In genomic region chr9:130888146-130888885, GRCh38 we compare ENCODE assay signal across 24 cellular contexts. TPM values are rescaled to one million over a fixed set of nuclear protein-coding genes. Genes with fewer than 3 reads are reported as not detected.
DNase-seq lines count a peak whose midpoint lies in the region; ATAC-seq, FAIRE-seq and TF ChIP-seq lines count a peak whose summit lies in the region.
"Had no signal": no experiment of that assay in that cellular context is flagged by ENCODE, and none has a peak within 500 bp of the region (broad histone marks: within the 10 kb centered on the region; RNA-seq: fewer than 3 reads in every experiment).

No MANE protein-coding gene starts in this region.

- 0 out of 2 replicates have a peak overlapping the region, but pooled peaks have one; percentile 32 for H2BK5ac ChIP-seq in H1 (ENCODE audit: low read depth, low read length)

- intact Hi-C loops in HepG2 (cut with micrococcal nuclease; ENCODE audit: unreplicated experiment), result no loop called here
- intact Hi-C loops in right lobe of liver (cut with DNase I), result no loop called here

- no peak overlapping the region for H4K91ac ChIP-seq in H1 (replicated peaks; ENCODE audit: insufficient read length, low read length)

- H3K9me3 Mint-ChIP-seq in nephron progenitor cell, result no peaks in the 10 kb centered on the region
- H3K9me3 Mint-ChIP-seq: CD14-positive monocyte; CD8-positive, alpha-beta T cell; IgD-negative memory B cell had no signal

- TF ChIP-seq EP300 in HepG2 (IDR thresholded peaks at IDR 0.05; ENCODE audit: low read depth in 2 of 2, low read length in 2 of 2), result no peak
- TF ChIP-seq EP300 in HepG2 (CRISPR knock-in tag; IDR thresholded peaks at IDR 0.05; ENCODE audit: borderline replicate concordance), result no peak
- no peak for TF ChIP-seq EP300 in H1 (IDR thresholded peaks at IDR 0.05; ENCODE audit: borderline replicate concordance in 1 of 2, low read depth in 2 of 2, low read length in 2 of 2)

- H3K4me3 Mint-ChIP-seq in nephron progenitor cell, result no peak overlapping the region
- H3K4me3 Mint-ChIP-seq: CD14-positive monocyte; CD8-positive, alpha-beta T cell had no signal

- no peak overlapping the region for H3K23ac ChIP-seq in H1 (ENCODE audit: insufficient read length)

- no peak overlapping the region for H2BK15ac ChIP-seq in H1 (ENCODE audit: low read length)

- H3K9ac ChIP-seq in HepG2 (ENCODE audit: insufficient read depth, low read depth, low read length) (no peak overlapping the region), H1 (replicated peaks in 1 of 4; ENCODE audit: extremely low read depth in 1 of 4, low read depth in 3 of 4, low read length in 3 of 4) (no peak overlapping the region)

- peaks cover 2% of the 10 kb centered on the region for H3K27me3 Mint-ChIP-seq in nephron progenitor cell (ENCODE audit: low read depth, poor library complexity)
- H3K27me3 Mint-ChIP-seq: IgD-negative memory B cell had no signal

- no peak overlapping the region for H3K4ac ChIP-seq in H1 (replicated peaks; ENCODE audit: insufficient read length, low read depth, low read length)

- H3K27ac Mint-ChIP-seq in nephron progenitor cell, result peak overlapping the region; percentile 92
- H3K27ac Mint-ChIP-seq: CD8-positive, alpha-beta T cell; IgD-negative memory B cell had no signal

- H2BK120ac ChIP-seq in H1 (replicated peaks; ENCODE audit: low read depth, low read length), result no peak overlapping the region

- no peak overlapping the region for H3K27ac ChIP-seq in HepG2 (ENCODE audit: extremely low read length, insufficient read depth, low read length)
- no peak overlapping the region for H3K27ac ChIP-seq in right lobe of liver
- H3K27ac ChIP-seq in H1 (ENCODE audit: low read depth, low read length), result no peak overlapping the region
- H3K27ac ChIP-seq: A549, HL-60 had no signal

- H3K18ac ChIP-seq in H1 (ENCODE audit: extremely low read depth, low read length), result no peak overlapping the region

- WGBS in HepG2 (ENCODE audit: low lambda C conversion rate), result 96% methylated on average over 4 of the region's 22 CpGs
- WGBS in right lobe of liver (ENCODE audit: insufficient coverage, low coverage, low lambda C conversion rate, missing lambda C conversion rate), result 68% methylated on average over 3 of the region's 22 CpGs
- 94% methylated on average over 22 of the region's 22 CpGs; no CpG with 5 or more reads in 1 of the 2 experiments for WGBS in H1 (ENCODE audit: extremely low coverage in 1 of 2, insufficient coverage in 1 of 2, insufficient read length in 1 of 2, insufficient replicate concordance in 2 of 2, low coverage in 1 of 2, low lambda C conversion rate in 2 of 2, missing lambda C conversion rate in 1 of 2), 2 experiments

- H4K5ac ChIP-seq in H1 (ENCODE audit: insufficient read length, low read depth, low read length), result no peak overlapping the region

- no peak overlapping the region for H2BK12ac ChIP-seq in H1 (ENCODE audit: low read depth, low read length)

- H3K9me3 ChIP-seq in HepG2 (ENCODE audit: low read length), result no peaks in the 10 kb centered on the region
- no peaks in the 10 kb centered on the region for H3K9me3 ChIP-seq in right lobe of liver
- no peaks in the 10 kb centered on the region for H3K9me3 ChIP-seq in H1 (ENCODE audit: insufficient read depth in 2 of 2, low read depth in 1 of 2, low read length in 1 of 2)
- no peaks in the 10 kb centered on the region for H3K9me3 ChIP-seq in BE2C
- H3K9me3 ChIP-seq: A549 had no signal

- no peak overlapping the region for H3K56ac ChIP-seq in H1 (replicated peaks; ENCODE audit: insufficient read length, low read depth, low read length)

- POLR2A ChIA-PET in HepG2 (lab: Yijun Ruan, JAX), result no interaction called here
- POLR2A ChIA-PET in H1 (lab: Charles Lee; ENCODE audit: partially characterized antibody), result no interaction called here

- no peak overlapping the region for H4K8ac ChIP-seq in H1 (ENCODE audit: extremely low read depth, insufficient read depth, low read length)

- ATAC-seq in HepG2 (no peak; the same call in 2 of the 3 replicates), right lobe of liver (no peak), GM18505 (IDR thresholded peaks at IDR 0.05; ENCODE audit: unreplicated experiment) (no peak)
- ATAC-seq: A549; CD8-positive, alpha-beta T cell; HCT116 had no signal

- no peaks in the 10 kb centered on the region for H3K79me2 ChIP-seq in HepG2 (ENCODE audit: insufficient read depth, low read length)
- no peaks in the 10 kb centered on the region for H3K79me2 ChIP-seq in H1 (ENCODE audit: control insufficient read depth in 1 of 2, insufficient read depth in 2 of 2, low read length in 2 of 2)

- no peak overlapping the region for H2BK20ac ChIP-seq in H1 (ENCODE audit: low read length)

- H3K14ac ChIP-seq in H1 (ENCODE audit: insufficient read length), result no peak overlapping the region

- TF ChIP-seq RAD21 in HepG2 (CRISPR knock-in tag; IDR thresholded peaks at IDR 0.05), result no peak
- TF ChIP-seq RAD21 in H1 (IDR thresholded peaks at IDR 0.05 in 1 of 2, conservative IDR thresholded peaks at IDR 0.05 in 1 of 2; ENCODE audit: low read depth in 2 of 2, low read length in 2 of 2), result no peak

- no peaks in the 10 kb centered on the region for H3K79me1 ChIP-seq in H1 (ENCODE audit: low read depth, low read length)

- H4K20me1 ChIP-seq in HepG2 (ENCODE audit: insufficient read depth, low read length) (0 out of 2 replicates have a peak, but pooled peaks cover 3% of the 10 kb centered on the region), H1 (replicated peaks in 1 of 2; ENCODE audit: control insufficient read depth in 1 of 2, insufficient read depth in 2 of 2, low read length in 2 of 2) (peaks cover 4 to 9% of the 10 kb centered on the region in 2 experiments)

- in situ Hi-C loops in HepG2 (cut with HindIII; ENCODE audit: extremely low pct_ligation_motif_present, low pct_unique_long_range_greater_than_20kb), result no loop called here

- H3K23me2 ChIP-seq in H1 (ENCODE audit: low read depth, low read length), result no peaks in the 10 kb centered on the region

- H3K36me3 Mint-ChIP-seq in nephron progenitor cell (ENCODE audit: low read depth), result peaks cover 46% of the 10 kb centered on the region

- no TSS peak for BruUV-seq in HepG2 (replicated peaks; lab: Mats Ljungman, UMichigan)

- TF ChIP-seq CTCF in HepG2 (CRISPR knock-in tag; IDR thresholded peaks at IDR 0.05) (no peak), right lobe of liver (IDR thresholded peaks at IDR 0.05) (no peak), H1 (IDR thresholded peaks at IDR 0.05; ENCODE audit: control extremely low read depth in 1 of 3, insufficient read depth in 1 of 3, low read depth in 1 of 3, low read length in 3 of 3) (no peak), nephron progenitor cell (IDR thresholded peaks at IDR 0.05) (no peak), BE2C (IDR thresholded peaks at IDR 0.05; ENCODE audit: low read depth, low read length) (no peak)

- H2AFZ ChIP-seq in HepG2 (ENCODE audit: low read length), result no peak overlapping the region
- H2AFZ ChIP-seq in H1 (ENCODE audit: low read length), result no peak overlapping the region

- no peak overlapping the region for H3K4me3 ChIP-seq in HepG2 (replicated peaks in 1 of 3; ENCODE audit: insufficient read depth in 1 of 3, low read depth in 2 of 3, low read length in 3 of 3)
- H3K4me3 ChIP-seq in right lobe of liver, result no peak overlapping the region
- H3K4me3 ChIP-seq in H1 (ENCODE audit: extremely low read depth in 1 of 4, insufficient read depth in 2 of 4, low read depth in 3 of 4, low read length in 4 of 4), result no peak overlapping the region
- H3K4me3 ChIP-seq in BE2C (ENCODE audit: low read depth, low read length), result no peak overlapping the region
- H3K4me3 ChIP-seq: A549 had no signal

- H2AK5ac ChIP-seq in H1 (ENCODE audit: low read depth, low read length), result no peak overlapping the region

- H3K4me1 Mint-ChIP-seq in nephron progenitor cell, result peaks cover 27% of the 10 kb centered on the region

- TF ChIP-seq POLR2A in HepG2 (IDR thresholded peaks at IDR 0.05; ENCODE audit: insufficient read depth in 1 of 2, low read depth in 2 of 2, low read length in 2 of 2) (no peak), right lobe of liver (IDR thresholded peaks at IDR 0.05) (no peak), H1 (IDR thresholded peaks at IDR 0.05; ENCODE audit: control extremely low read depth in 1 of 2, low read depth in 2 of 2, low read length in 2 of 2) (no peak), GM18505 (IDR thresholded peaks at IDR 0.05; ENCODE audit: borderline replicate concordance, extremely low read depth, insufficient read depth, insufficient read length) (no peak)

- H3K27me3 ChIP-seq in HepG2 (ENCODE audit: control insufficient read depth in 1 of 2, insufficient read depth in 2 of 2, low read length in 2 of 2) (no peaks in the 10 kb centered on the region), right lobe of liver (no peaks in the 10 kb centered on the region), H1 (replicated peaks in 1 of 4; ENCODE audit: control insufficient read depth in 3 of 4, extremely low read depth in 1 of 4, insufficient read depth in 3 of 4, low read length in 3 of 4) (no peaks in the 10 kb centered on the region), BE2C (no peaks in the 10 kb centered on the region)

- H3K4me1 ChIP-seq in HepG2 (ENCODE audit: insufficient read depth, low read length), result no peaks in the 10 kb centered on the region
- H3K4me1 ChIP-seq in right lobe of liver, result no peaks in the 10 kb centered on the region
- no peaks in the 10 kb centered on the region for H3K4me1 ChIP-seq in H1 (replicated peaks in 1 of 4; ENCODE audit: control insufficient read depth in 3 of 4, insufficient read depth in 4 of 4, low read length in 3 of 4)
- H3K4me1 ChIP-seq in BE2C, result no peaks in the 10 kb centered on the region
- H3K4me1 ChIP-seq: A549 had no signal

- no peak for FAIRE-seq in HepG2 (lab: Jason Lieb, UNC)
- no peak for FAIRE-seq in H1 (lab: Jason Lieb, UNC)
- FAIRE-seq: A549, D721Med, G401.6, GM12891, GM19239, H54 had no signal

- H3K36me3 ChIP-seq in HepG2 (replicated peaks in 1 of 2; ENCODE audit: control insufficient read depth in 1 of 2, insufficient read depth in 2 of 2, low read length in 2 of 2) (peaks cover 11 to 61% of the 10 kb centered on the region in 2 experiments), right lobe of liver (peaks cover 0 to 42% (median 25%) of the 10 kb centered on the region in 4 donors), H1 (ENCODE audit: control insufficient read depth in 2 of 4, insufficient read depth in 4 of 4, low read length in 3 of 4) (peaks cover 15 to 64% (median 42%) of the 10 kb centered on the region in 4 experiments; a peak in 7 of 8 replicates), BE2C (peaks cover 60% of the 10 kb centered on the region)

- no peak for DNase-seq in HepG2 (ENCODE audit: low spot score)
- DNase-seq in right lobe of liver, result no peak
- DNase-seq in H1 (ENCODE audit: low read depth in 1 of 2, low spot score in 2 of 2), result no peak
- DNase-seq in nephron progenitor cell, result no peak
- no peak for DNase-seq in BE2C
- DNase-seq in activated CD4-positive, alpha-beta T cell treated with anti-CD3 and anti-CD28 coated beads for 4 hours, result no peak
- DNase-seq: CD8-positive, alpha-beta T cell; COR-L47; DMS153; DMS79 treated with DMSO at 0.1 percent for 48 hours; EL had no signal

- H3K4me2 ChIP-seq in HepG2 (ENCODE audit: low read depth, low read length) (no peak overlapping the region), H1 (ENCODE audit: insufficient read depth in 1 of 2, low read depth in 2 of 2, low read length in 2 of 2) (no peak overlapping the region)
- H3K4me2 ChIP-seq: A549 had no signal

- CTCF ChIA-PET in HepG2 (lab: Yijun Ruan, JAX; ENCODE audit: low intra/inter-chr PET ratio, low total read pairs), result no interaction called here
- CTCF ChIA-PET in H1 (lab: Charles Lee; ENCODE audit: partially characterized antibody), result interaction anchor here (0.6 to 8.2 kb wide), 7 partner anchors 18 to 825 kb away, joined by 3 to 49 read pairs (median 4); no protein-coding TSS in a partner anchor

RNA-seq across cellular contexts. Expression of gene QRFP, which starts 8.3 kb away (rescaled TPM):
- not detected in 2 replicates for total RNA-seq in HepG2 (2016; rRNA removed; fragmentation: Illumina TruSeq; extraction: Trizol)
- total RNA-seq in HepG2 (2016; cell fraction: cytosol; rRNA removed; fragmentation: Illumina TruSeq; extraction: Trizol; ENCODE audit: low read depth), result not detected in 2 replicates
- not detected in 2 replicates for total RNA-seq in HepG2 (2016; cell fraction: insoluble cytoplasmic fraction; rRNA removed; fragmentation: Illumina TruSeq; extraction: Trizol)
- total RNA-seq in HepG2 (2016; cell fraction: membrane; rRNA removed; fragmentation: Illumina TruSeq; extraction: Trizol), result not detected in 2 replicates
- not detected in 2 replicates for total RNA-seq in HepG2 (2016; cell fraction: nucleus; rRNA removed; fragmentation: Illumina TruSeq; extraction: Trizol)
- not detected in 2 replicates for polyA plus RNA-seq in HepG2 (2011; rRNA removed)
- not detected in 2 replicates for polyA plus RNA-seq in HepG2 (2011; cell fraction: cytosol; rRNA removed)
- polyA plus RNA-seq in HepG2 (2011; cell fraction: nucleus; rRNA removed), result not detected in 2 replicates
- polyA plus RNA-seq in HepG2 (2012), result 0.15 TPM in 1 of 2 replicates, not detected in the other
- not detected in 2 replicates for polyA plus RNA-seq in HepG2 (2016; cell fraction: cytosol; fragmentation: Illumina TruSeq; extraction: Trizol; ENCODE audit: low read depth)
- polyA plus RNA-seq in HepG2 (2016; cell fraction: insoluble cytoplasmic fraction; fragmentation: Illumina TruSeq; extraction: Trizol; ENCODE audit: low read depth), result not detected in 2 replicates
- not detected in 2 replicates for polyA plus RNA-seq in HepG2 (2016; cell fraction: membrane; fragmentation: Illumina TruSeq; extraction: Trizol; ENCODE audit: low read depth)
- polyA plus RNA-seq in HepG2 (2016; cell fraction: nucleus; fragmentation: Illumina TruSeq; extraction: Trizol; ENCODE audit: insufficient read depth, low read depth), result not detected in 2 replicates
- polyA minus RNA-seq in HepG2 (2011; rRNA and poly(A)+ RNA removed; ENCODE audit: low replicate concordance), result not detected in 2 replicates
- not detected in 2 replicates for polyA minus RNA-seq in HepG2 (2011; cell fraction: cytosol; rRNA and poly(A)+ RNA removed)
- not detected in 2 replicates for polyA minus RNA-seq in HepG2 (2011; cell fraction: nucleus; rRNA and poly(A)+ RNA removed)
- total RNA-seq in right lobe of liver, result 1 to 10 TPM in 1 of 6 experiments, not detected in 5; 3.3 TPM
- not detected in 2 replicates for total RNA-seq in H1 (2021; fragmentation: NEBNext Ultra II Directional; extraction: Animal tissue kit (Norgen Biotek cat#: 25700))
- polyA plus RNA-seq in H1 (2011; rRNA removed), result not detected in 2 replicates
- not detected for polyA plus RNA-seq in H1 (2011; cell fraction: cytosol; rRNA removed)
- polyA plus RNA-seq in H1 (2011; cell fraction: nucleus; rRNA removed), result not detected
- 0.11 to 0.28 TPM in 2 of 4 replicates, not detected in the others for polyA plus RNA-seq in H1 (2012, experiment 1 of 2)
- 0.73 TPM for polyA plus RNA-seq in H1 (2012, experiment 2 of 2)
- polyA plus RNA-seq in H1 (2013, experiment 1 of 2), result not detected
- polyA plus RNA-seq in H1 (2013, experiment 2 of 2), result not detected
- not detected in 2 replicates for polyA minus RNA-seq in H1 (2011; rRNA and poly(A)+ RNA removed)
- polyA minus RNA-seq in H1 (2011; cell fraction: cytosol; rRNA and poly(A)+ RNA removed), result not detected
- not detected for polyA minus RNA-seq in H1 (2011; cell fraction: nucleus; rRNA and poly(A)+ RNA removed)
- polyA plus RNA-seq in BE2C (2012; ENCODE audit: insufficient read depth, insufficient read length, low read depth), result not detected
- total RNA-seq: CD8-positive, alpha-beta T cell had no signal
- polyA plus RNA-seq: A549, AG04450, BJ, IgD-negative memory B cell had no signal

RNA-seq across cellular contexts. Expression of gene FIBCD1, which starts 50.7 kb away (rescaled TPM):
- 0.89 TPM in 1 of 2 replicates, not detected in the other for total RNA-seq in HepG2 (2016; rRNA removed; fragmentation: Illumina TruSeq; extraction: Trizol)
- 4.4 and 6.3 TPM in 2 replicates for total RNA-seq in HepG2 (2016; cell fraction: cytosol; rRNA removed; fragmentation: Illumina TruSeq; extraction: Trizol; ENCODE audit: low read depth)
- 0.74 and 1.1 TPM in 2 replicates for total RNA-seq in HepG2 (2016; cell fraction: insoluble cytoplasmic fraction; rRNA removed; fragmentation: Illumina TruSeq; extraction: Trizol)
- total RNA-seq in HepG2 (2016; cell fraction: membrane; rRNA removed; fragmentation: Illumina TruSeq; extraction: Trizol), result 2.3 and 4.5 TPM in 2 replicates
- 0.56 TPM in 1 of 2 replicates, not detected in the other for total RNA-seq in HepG2 (2016; cell fraction: nucleus; rRNA removed; fragmentation: Illumina TruSeq; extraction: Trizol)
- polyA plus RNA-seq in HepG2 (2011; rRNA removed), result 0.55 and 1.3 TPM in 2 replicates
- polyA plus RNA-seq in HepG2 (2011; cell fraction: cytosol; rRNA removed), result 0.55 and 1.1 TPM in 2 replicates
- polyA plus RNA-seq in HepG2 (2011; cell fraction: nucleus; rRNA removed), result 0.40 and 1.6 TPM in 2 replicates
- polyA plus RNA-seq in HepG2 (2012), result 0.09 TPM in 1 of 2 replicates, not detected in the other
- 5.8 and 6.8 TPM in 2 replicates for polyA plus RNA-seq in HepG2 (2016; cell fraction: cytosol; fragmentation: Illumina TruSeq; extraction: Trizol; ENCODE audit: low read depth)
- polyA plus RNA-seq in HepG2 (2016; cell fraction: insoluble cytoplasmic fraction; fragmentation: Illumina TruSeq; extraction: Trizol; ENCODE audit: low read depth), result 0.68 TPM in 1 of 2 replicates, not detected in the other
- 2.8 and 3.7 TPM in 2 replicates for polyA plus RNA-seq in HepG2 (2016; cell fraction: membrane; fragmentation: Illumina TruSeq; extraction: Trizol; ENCODE audit: low read depth)
- 0.70 and 1.6 TPM in 2 replicates for polyA plus RNA-seq in HepG2 (2016; cell fraction: nucleus; fragmentation: Illumina TruSeq; extraction: Trizol; ENCODE audit: insufficient read depth, low read depth)
- 0.92 and 8.0 TPM in 2 replicates for polyA minus RNA-seq in HepG2 (2011; rRNA and poly(A)+ RNA removed; ENCODE audit: low replicate concordance)
- 0.62 TPM in 1 of 2 replicates, not detected in the other for polyA minus RNA-seq in HepG2 (2011; cell fraction: cytosol; rRNA and poly(A)+ RNA removed)
- 1.3 TPM in 1 of 2 replicates, not detected in the other for polyA minus RNA-seq in HepG2 (2011; cell fraction: nucleus; rRNA and poly(A)+ RNA removed)
- not detected for total RNA-seq in right lobe of liver
- total RNA-seq in H1 (2021; fragmentation: NEBNext Ultra II Directional; extraction: Animal tissue kit (Norgen Biotek cat#: 25700)), result 5.3 and 6.1 TPM in 2 replicates
- 8.8 and 13.2 TPM in 2 replicates for polyA plus RNA-seq in H1 (2011; rRNA removed)
- polyA plus RNA-seq in H1 (2011; cell fraction: cytosol; rRNA removed), result 5.6 TPM
- polyA plus RNA-seq in H1 (2011; cell fraction: nucleus; rRNA removed), result 11.0 TPM
- polyA plus RNA-seq in H1 (2012, experiment 1 of 2), result 3.9 to 10.9 TPM (median 7.8 TPM) in 4 replicates
- 5.2 TPM for polyA plus RNA-seq in H1 (2012, experiment 2 of 2)
- 11.6 TPM for polyA plus RNA-seq in H1 (2013, experiment 1 of 2)
- polyA plus RNA-seq in H1 (2013, experiment 2 of 2), result 10.8 TPM
- 0.66 and 1.2 TPM in 2 replicates for polyA minus RNA-seq in H1 (2011; rRNA and poly(A)+ RNA removed)
- 2.1 TPM for polyA minus RNA-seq in H1 (2011; cell fraction: cytosol; rRNA and poly(A)+ RNA removed)
- 1.2 TPM for polyA minus RNA-seq in H1 (2011; cell fraction: nucleus; rRNA and poly(A)+ RNA removed)
- polyA plus RNA-seq in BE2C (2012; ENCODE audit: insufficient read depth, insufficient read length, low read depth), result not detected
- total RNA-seq: CD8-positive, alpha-beta T cell had no signal
- polyA plus RNA-seq: CD14-positive monocyte, IgD-negative memory B cell had no signal

RNA-seq across cellular contexts. Expression of gene ABL1, which starts 53.3 kb away (rescaled TPM):
- 19.3 and 20.4 TPM in 2 replicates for total RNA-seq in HepG2 (2016; rRNA removed; fragmentation: Illumina TruSeq; extraction: Trizol)
- total RNA-seq in HepG2 (2016; cell fraction: cytosol; rRNA removed; fragmentation: Illumina TruSeq; extraction: Trizol; ENCODE audit: low read depth), result 2.2 and 2.4 TPM in 2 replicates
- 15.8 and 21.7 TPM in 2 replicates for total RNA-seq in HepG2 (2016; cell fraction: insoluble cytoplasmic fraction; rRNA removed; fragmentation: Illumina TruSeq; extraction: Trizol)
- total RNA-seq in HepG2 (2016; cell fraction: membrane; rRNA removed; fragmentation: Illumina TruSeq; extraction: Trizol), result 9.2 and 9.8 TPM in 2 replicates
- total RNA-seq in HepG2 (2016; cell fraction: nucleus; rRNA removed; fragmentation: Illumina TruSeq; extraction: Trizol), result 21.9 and 22.1 TPM in 2 replicates
- 10.8 and 14.1 TPM in 2 replicates for polyA plus RNA-seq in HepG2 (2011; rRNA removed)
- polyA plus RNA-seq in HepG2 (2011; cell fraction: cytosol; rRNA removed), result 11.9 and 13.3 TPM in 2 replicates
- 13.6 and 15.9 TPM in 2 replicates for polyA plus RNA-seq in HepG2 (2011; cell fraction: nucleus; rRNA removed)
- polyA plus RNA-seq in HepG2 (2012), result 17.7 and 20.4 TPM in 2 replicates
- polyA plus RNA-seq in HepG2 (2016; cell fraction: cytosol; fragmentation: Illumina TruSeq; extraction: Trizol; ENCODE audit: low read depth), result 1.8 and 1.9 TPM in 2 replicates
- polyA plus RNA-seq in HepG2 (2016; cell fraction: insoluble cytoplasmic fraction; fragmentation: Illumina TruSeq; extraction: Trizol; ENCODE audit: low read depth), result 15.4 and 23.6 TPM in 2 replicates
- polyA plus RNA-seq in HepG2 (2016; cell fraction: membrane; fragmentation: Illumina TruSeq; extraction: Trizol; ENCODE audit: low read depth), result 4.9 and 5.1 TPM in 2 replicates
- polyA plus RNA-seq in HepG2 (2016; cell fraction: nucleus; fragmentation: Illumina TruSeq; extraction: Trizol; ENCODE audit: insufficient read depth, low read depth), result 30.9 and 34.3 TPM in 2 replicates
- polyA minus RNA-seq in HepG2 (2011; rRNA and poly(A)+ RNA removed; ENCODE audit: low replicate concordance), result 34.8 and 80.5 TPM in 2 replicates
- 19.1 and 20.7 TPM in 2 replicates for polyA minus RNA-seq in HepG2 (2011; cell fraction: cytosol; rRNA and poly(A)+ RNA removed)
- polyA minus RNA-seq in HepG2 (2011; cell fraction: nucleus; rRNA and poly(A)+ RNA removed), result 24.1 and 29.0 TPM in 2 replicates
- 10 to 100 TPM; 17.0 to 25.8 (median 18.8) TPM for total RNA-seq in right lobe of liver
- 104 and 110 TPM in 2 replicates for total RNA-seq in H1 (2021; fragmentation: NEBNext Ultra II Directional; extraction: Animal tissue kit (Norgen Biotek cat#: 25700))
- polyA plus RNA-seq in H1 (2011; rRNA removed), result 35.3 and 50.0 TPM in 2 replicates
- polyA plus RNA-seq in H1 (2011; cell fraction: cytosol; rRNA removed), result 41.4 TPM
- 52.8 TPM for polyA plus RNA-seq in H1 (2011; cell fraction: nucleus; rRNA removed)
- 55.9 to 65.2 TPM (median 59.1 TPM) in 4 replicates for polyA plus RNA-seq in H1 (2012, experiment 1 of 2)
- polyA plus RNA-seq in H1 (2012, experiment 2 of 2), result 58.6 TPM
- polyA plus RNA-seq in H1 (2013, experiment 1 of 2), result 42.6 TPM
- 43.7 TPM for polyA plus RNA-seq in H1 (2013, experiment 2 of 2)
- polyA minus RNA-seq in H1 (2011; rRNA and poly(A)+ RNA removed), result 78.2 and 79.9 TPM in 2 replicates
- 59.2 TPM for polyA minus RNA-seq in H1 (2011; cell fraction: cytosol; rRNA and poly(A)+ RNA removed)
- polyA minus RNA-seq in H1 (2011; cell fraction: nucleus; rRNA and poly(A)+ RNA removed), result 41.2 TPM
- 52.1 TPM for polyA plus RNA-seq in BE2C (2012; ENCODE audit: insufficient read depth, insufficient read length, low read depth)
